ENCODE assay signal across 11 cellular contexts in the genomic region with DNA sequence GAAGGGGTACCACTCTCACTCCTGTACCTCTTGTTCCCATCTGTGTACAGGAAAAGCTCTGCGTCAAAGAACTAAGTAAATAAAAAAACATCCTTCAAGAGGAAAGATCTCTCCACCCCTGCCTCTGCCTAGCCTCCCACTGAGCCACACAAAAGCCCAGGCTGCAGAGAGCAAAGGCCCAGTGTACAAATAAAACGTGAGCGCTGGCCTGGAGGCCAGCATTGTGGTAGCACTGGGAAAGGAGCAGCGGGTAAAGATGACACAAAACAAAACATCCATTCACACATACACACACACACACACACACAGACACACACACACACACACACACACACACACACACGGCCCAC. TPM values are rescaled to one million over a fixed set of nuclear protein-coding genes. Genes with fewer than 3 reads are reported as not detected.
DNase-seq lines count a peak whose midpoint lies in the region; ATAC-seq, FAIRE-seq and TF ChIP-seq lines count a peak whose summit lies in the region.
"Had no signal": no experiment of that assay in that cellular context is flagged by ENCODE, and none has a peak within 500 bp of the region (broad histone marks: within the 10 kb centered on the region; RNA-seq: fewer than 3 reads in every experiment).

No MANE protein-coding gene starts in this region.

- BruUV-seq in HepG2 (replicated peaks; lab: Mats Ljungman, UMichigan) = TSS peak; percentile 14

- no peak overlapping the region for H3K27ac ChIP-seq in HepG2 (ENCODE audit: extremely low read length, insufficient read depth, low read length)
- no peak overlapping the region for H3K27ac ChIP-seq in right lobe of liver
- H3K27ac ChIP-seq: hepatocyte had no signal

- TF ChIP-seq EP300 in HepG2 (IDR thresholded peaks at IDR 0.05; ENCODE audit: low read depth in 2 of 2, low read length in 2 of 2) (no peak), HepG2 (CRISPR knock-in tag; IDR thresholded peaks at IDR 0.05; ENCODE audit: borderline replicate concordance) (no peak)

- peaks cover 93% of the 10 kb centered on the region for H3K4me1 Mint-ChIP-seq in activated T-helper 2 cell treated with anti-CD3 and anti-CD28 coated beads, Interferon-gamma antibody, Interleukin-2, Interleukin-4, amounts not matched to agents 10 μg/mL and 5 μg/mL and 100 μg/mL, durations not matched to agents 14 hours and 24 hours and 36 hours (ENCODE audit: low read depth)
- peaks cover 91 to 99% of the 10 kb centered on the region in 2 donors for H3K4me1 Mint-ChIP-seq in natural killer cell

- WGBS in HepG2 (ENCODE audit: low lambda C conversion rate) = 88% methylated on average over 5 of the region's 5 CpGs
- WGBS in right lobe of liver (ENCODE audit: insufficient coverage, low coverage, low lambda C conversion rate, missing lambda C conversion rate) = 67% methylated on average over 5 of the region's 5 CpGs

- no peak overlapping the region for H3K9ac ChIP-seq in HepG2 (ENCODE audit: insufficient read depth, low read depth, low read length)

- H3K4me1 ChIP-seq in HepG2 (ENCODE audit: insufficient read depth, low read length) = peaks cover 31% of the 10 kb centered on the region
- H3K4me1 ChIP-seq in right lobe of liver = peaks cover 0 to 14% (median 2%) of the 10 kb centered on the region in 4 donors

- no peaks in the 10 kb centered on the region for H3K9me3 Mint-ChIP-seq in activated T-helper 2 cell treated with anti-CD3 and anti-CD28 coated beads, Interferon-gamma antibody, Interleukin-2, Interleukin-4, amounts not matched to agents 10 μg/mL and 5 μg/mL and 100 μg/mL, durations not matched to agents 14 hours and 24 hours and 36 hours
- no peaks in the 10 kb centered on the region for H3K9me3 Mint-ChIP-seq in natural killer cell

- H3K36me3 Mint-ChIP-seq in activated T-helper 2 cell treated with anti-CD3 and anti-CD28 coated beads, Interferon-gamma antibody, Interleukin-2, Interleukin-4, amounts not matched to agents 10 μg/mL and 5 μg/mL and 100 μg/mL, durations not matched to agents 14 hours and 24 hours and 36 hours (ENCODE audit: low read depth) = peaks cover 91% of the 10 kb centered on the region
- no peaks in the 10 kb centered on the region for H3K36me3 Mint-ChIP-seq in natural killer cell

- in situ Hi-C loops in HepG2 (cut with HindIII; ENCODE audit: extremely low pct_ligation_motif_present, low pct_unique_long_range_greater_than_20kb) = no loop called here

- ATAC-seq in HepG2 (no peak), right lobe of liver (no peak), natural killer cell (no peak), HG02623 (IDR thresholded peaks at IDR 0.05; ENCODE audit: unreplicated experiment) (no peak)

- H3K9me3 ChIP-seq in HepG2 (ENCODE audit: low read length) (no peaks in the 10 kb centered on the region), right lobe of liver (no peaks in the 10 kb centered on the region), MG63 (no peaks in the 10 kb centered on the region)

- TF ChIP-seq CTCF in HepG2 (CRISPR knock-in tag; IDR thresholded peaks at IDR 0.05) = no peak
- TF ChIP-seq CTCF in right lobe of liver (IDR thresholded peaks at IDR 0.05) = no peak
- no peak for TF ChIP-seq CTCF in natural killer cell (IDR thresholded peaks at IDR 0.05)

- H3K4me3 ChIP-seq in HepG2 (replicated peaks in 1 of 3; ENCODE audit: insufficient read depth in 1 of 3, low read depth in 2 of 3, low read length in 3 of 3) (no peak overlapping the region), right lobe of liver (no peak overlapping the region), MG63 (no peak overlapping the region)
- H3K4me3 ChIP-seq: hepatocyte had no signal

- no peak for FAIRE-seq in HepG2 (lab: Jason Lieb, UNC)

- H3K27me3 Mint-ChIP-seq in activated T-helper 2 cell treated with anti-CD3 and anti-CD28 coated beads, Interferon-gamma antibody, Interleukin-2, Interleukin-4, amounts not matched to agents 10 μg/mL and 5 μg/mL and 100 μg/mL, durations not matched to agents 14 hours and 24 hours and 36 hours (ENCODE audit: low read depth) = no peaks in the 10 kb centered on the region
- H3K27me3 Mint-ChIP-seq in natural killer cell (ENCODE audit: low read depth in 2 of 2) = no peaks in the 10 kb centered on the region

- H4K20me1 ChIP-seq in HepG2 (ENCODE audit: insufficient read depth, low read length) = peaks cover 55% of the 10 kb centered on the region

- no peak for TF ChIP-seq RAD21 in HepG2 (CRISPR knock-in tag; IDR thresholded peaks at IDR 0.05)

- H3K27me3 ChIP-seq in HepG2 (ENCODE audit: control insufficient read depth in 1 of 2, insufficient read depth in 2 of 2, low read length in 2 of 2) (no peaks in the 10 kb centered on the region; a peak in 1 of 5 replicates), right lobe of liver (no peaks in the 10 kb centered on the region), MG63 (no peaks in the 10 kb centered on the region)
- H3K27me3 ChIP-seq: hepatocyte had no signal

- CTCF ChIA-PET in HepG2 (lab: Yijun Ruan, JAX; ENCODE audit: low intra/inter-chr PET ratio, low total read pairs) = no interaction called here

- peaks cover 38 to 85% of the 10 kb centered on the region in 2 experiments for H3K36me3 ChIP-seq in HepG2 (replicated peaks in 1 of 2; ENCODE audit: control insufficient read depth in 1 of 2, insufficient read depth in 2 of 2, low read length in 2 of 2)
- peaks cover 0 to 27% (median 7%) of the 10 kb centered on the region in 4 donors for H3K36me3 ChIP-seq in right lobe of liver
- peaks cover 56% of the 10 kb centered on the region for H3K36me3 ChIP-seq in MG63

- TF ChIP-seq POLR2A in HepG2 (IDR thresholded peaks at IDR 0.05; ENCODE audit: insufficient read depth in 1 of 2, low read depth in 2 of 2, low read length in 2 of 2) (no peak), right lobe of liver (IDR thresholded peaks at IDR 0.05) (no peak)

- H3K27ac Mint-ChIP-seq in activated T-helper 2 cell treated with anti-CD3 and anti-CD28 coated beads, Interferon-gamma antibody, Interleukin-2, Interleukin-4, amounts not matched to agents 10 μg/mL and 5 μg/mL and 100 μg/mL, durations not matched to agents 14 hours and 24 hours and 36 hours = peak overlapping the region; percentile 79
- peak overlapping the region; percentile 88 to 99 for H3K27ac Mint-ChIP-seq in natural killer cell

- peaks cover 59% of the 10 kb centered on the region for H3K79me2 ChIP-seq in HepG2 (ENCODE audit: insufficient read depth, low read length)

- no peak overlapping the region for H3K4me2 ChIP-seq in HepG2 (ENCODE audit: low read depth, low read length)
- H3K4me2 ChIP-seq: hepatocyte had no signal

- no peak overlapping the region for H2AFZ ChIP-seq in HepG2 (ENCODE audit: low read length)
- H2AFZ ChIP-seq: hepatocyte had no signal

- H3K4me3 Mint-ChIP-seq in activated T-helper 2 cell treated with anti-CD3 and anti-CD28 coated beads, Interferon-gamma antibody, Interleukin-2, Interleukin-4, amounts not matched to agents 10 μg/mL and 5 μg/mL and 100 μg/mL, durations not matched to agents 14 hours and 24 hours and 36 hours (ENCODE audit: low read depth) = no peak overlapping the region
- H3K4me3 Mint-ChIP-seq in natural killer cell = no peak overlapping the region

- POLR2A ChIA-PET in HepG2 (lab: Yijun Ruan, JAX) = interaction anchor here (4.7 kb wide), 1 partner anchor 14 kb away, joined by 29 read pairs; the partner anchor contains the start of gene WDR1

- DNase-seq in HepG2 (ENCODE audit: low spot score) = no peak
- DNase-seq in right lobe of liver = no peak
- no peak for DNase-seq in activated T-helper 2 cell treated with anti-CD3 and anti-CD28 coated beads, Interferon-gamma antibody, Interleukin-2, Interleukin-4, amounts not matched to agents 10 μg/mL and 5 μg/mL and 100 μg/mL, durations not matched to agents 14 hours and 24 hours and 36 hours (ENCODE audit: low spot score)
- no peak for DNase-seq in natural killer cell
- DNase-seq in DMS79 (lab: John Stamatoyannopoulos, UW) = no peak
- DNase-seq in mesenteric fat pad (ENCODE audit: low spot score) = no peak
- DNase-seq in MG63 = no peak
- DNase-seq: activated effector memory CD4-positive, alpha-beta T cell treated with anti-CD3 and anti-CD28 coated beads, Interleukin-2, amount 50 U/mL, for 16 hours; NCI-H2029 had no signal

- intact Hi-C loops in HepG2 (cut with micrococcal nuclease; ENCODE audit: unreplicated experiment) = no loop called here
- intact Hi-C loops in right lobe of liver (cut with DNase I) = no loop called here
- intact Hi-C loops in activated T-helper 2 cell treated with anti-CD3 and anti-CD28 coated beads, Interferon-gamma antibody, Interleukin-2, Interleukin-4, amounts not matched to agents 10 μg/mL and 5 μg/mL and 100 μg/mL, durations not matched to agents 14 hours and 24 hours and 36 hours (cut with micrococcal nuclease) = no loop called here
- intact Hi-C loops in natural killer cell (cut with micrococcal nuclease) = no loop called here

RNA-seq across cellular contexts. Expression of gene WDR1, which starts 13.6 kb away (rescaled TPM):
- total RNA-seq in HepG2 (2016; rRNA removed; fragmentation: Illumina TruSeq; extraction: Trizol) = 106 and 120 TPM in 2 replicates
- total RNA-seq in HepG2 (2016; cell fraction: cytosol; rRNA removed; fragmentation: Illumina TruSeq; extraction: Trizol; ENCODE audit: low read depth) = 50.7 and 51.7 TPM in 2 replicates
- 98.1 and 109 TPM in 2 replicates for total RNA-seq in HepG2 (2016; cell fraction: insoluble cytoplasmic fraction; rRNA removed; fragmentation: Illumina TruSeq; extraction: Trizol)
- 54.9 and 56.0 TPM in 2 replicates for total RNA-seq in HepG2 (2016; cell fraction: membrane; rRNA removed; fragmentation: Illumina TruSeq; extraction: Trizol)
- 57.3 and 65.4 TPM in 2 replicates for total RNA-seq in HepG2 (2016; cell fraction: nucleus; rRNA removed; fragmentation: Illumina TruSeq; extraction: Trizol)
- 198 and 199 TPM in 2 replicates for polyA plus RNA-seq in HepG2 (2011; rRNA removed)
- 187 and 226 TPM in 2 replicates for polyA plus RNA-seq in HepG2 (2011; cell fraction: cytosol; rRNA removed)
- polyA plus RNA-seq in HepG2 (2011; cell fraction: nucleus; rRNA removed) = 166 and 177 TPM in 2 replicates
- 117 and 122 TPM in 2 replicates for polyA plus RNA-seq in HepG2 (2012)
- 33.9 and 35.4 TPM in 2 replicates for polyA plus RNA-seq in HepG2 (2016; cell fraction: cytosol; fragmentation: Illumina TruSeq; extraction: Trizol; ENCODE audit: low read depth)
- 136 and 179 TPM in 2 replicates for polyA plus RNA-seq in HepG2 (2016; cell fraction: insoluble cytoplasmic fraction; fragmentation: Illumina TruSeq; extraction: Trizol; ENCODE audit: low read depth)
- polyA plus RNA-seq in HepG2 (2016; cell fraction: membrane; fragmentation: Illumina TruSeq; extraction: Trizol; ENCODE audit: low read depth) = 47.7 and 51.7 TPM in 2 replicates
- polyA plus RNA-seq in HepG2 (2016; cell fraction: nucleus; fragmentation: Illumina TruSeq; extraction: Trizol; ENCODE audit: insufficient read depth, low read depth) = 118 and 124 TPM in 2 replicates
- polyA minus RNA-seq in HepG2 (2011; rRNA and poly(A)+ RNA removed; ENCODE audit: low replicate concordance) = 149 and 296 TPM in 2 replicates
- polyA minus RNA-seq in HepG2 (2011; cell fraction: cytosol; rRNA and poly(A)+ RNA removed) = 111 and 136 TPM in 2 replicates
- polyA minus RNA-seq in HepG2 (2011; cell fraction: nucleus; rRNA and poly(A)+ RNA removed) = 82.2 and 96.2 TPM in 2 replicates
- total RNA-seq in right lobe of liver = 100 to 1,000 TPM in 1 of 6 experiments, 10 to 100 TPM in 5; 65.1 to 149 (median 76.4) TPM
- 387 and 398 TPM in 2 replicates for total RNA-seq in activated T-helper 2 cell treated with anti-CD3 and anti-CD28 coated beads, Interferon-gamma antibody, Interleukin-2, Interleukin-4, amounts not matched to agents 10 μg/mL and 5 μg/mL and 100 μg/mL, durations not matched to agents 14 hours and 24 hours and 36 hours
- total RNA-seq in natural killer cell = 100 to 1,000 TPM; 411 to 477 (median 468) TPM
- 249 TPM for total RNA-seq in mesenteric fat pad
- total RNA-seq in MG63 (2014; rRNA removed; shearing (Covaris generic); ENCODE audit: low replicate concordance) = 181 and 237 TPM in 2 replicates
